11 cellular contexts compared by ENCODE assay signal in the genomic region with DNA sequence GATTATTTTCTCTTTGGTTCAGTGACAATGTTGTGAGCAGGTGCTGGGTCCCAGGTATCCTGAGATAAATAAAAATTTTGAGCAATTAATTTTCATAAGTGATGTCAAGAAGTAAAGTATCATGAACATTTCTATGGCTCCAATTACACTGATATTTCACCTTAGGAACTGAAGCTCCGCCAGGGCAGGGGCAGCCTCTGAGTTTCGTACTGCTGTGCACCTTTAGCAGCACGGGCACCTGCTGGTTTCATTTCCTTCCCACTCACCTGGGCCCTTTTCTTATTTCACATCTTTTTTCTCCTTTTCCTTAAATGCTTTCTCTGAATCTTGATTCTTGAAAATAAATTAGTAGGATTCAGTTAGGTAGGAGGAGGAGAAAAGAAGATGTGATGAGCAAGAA. TPM values are rescaled to one million over a fixed set of nuclear protein-coding genes. Genes with fewer than 3 reads are reported as not detected.
DNase-seq lines count a peak whose midpoint lies in the region; ATAC-seq and TF ChIP-seq lines count a peak whose summit lies in the region.
"Had no signal": no experiment of that assay in that cellular context is flagged by ENCODE, and none has a peak within 500 bp of the region (broad histone marks: within the 10 kb centered on the region; RNA-seq: fewer than 3 reads in every experiment).

No MANE protein-coding gene starts in this region.

- no peak for DNase-seq in Caco-2
- DNase-seq in SK-N-SH, result no peak
- DNase-seq: activated naive CD4-positive, alpha-beta T cell treated with Interleukin-2 at 50 U/mL for 16 hours; NCI-H1048; NCI-H510A treated with DMSO at 0.1 percent for 48 hours had no signal

- H3K9me3 ChIP-seq in Caco-2 (no peaks in the 10 kb centered on the region), Loucy (ENCODE audit: insufficient read depth, low read depth, low read length) (no peaks in the 10 kb centered on the region), SK-N-SH (no peaks in the 10 kb centered on the region)
- H3K9me3 ChIP-seq: tibial artery had no signal

- no peak for TF ChIP-seq RAD21 in SK-N-SH (IDR thresholded peaks at IDR 0.05; ENCODE audit: low read length)

- no peak for TF ChIP-seq EP300 in SK-N-SH (IDR thresholded peaks at IDR 0.05; ENCODE audit: borderline replicate concordance in 1 of 2, low read depth in 1 of 2, low read length in 1 of 2)

- POLR2A ChIA-PET in Caco-2 (lab: Charles Lee), result no interaction called here
- POLR2A ChIA-PET in SK-N-SH (lab: Yijun Ruan, JAX), result no interaction called here

- no peak overlapping the region for H3K9ac ChIP-seq in Loucy (ENCODE audit: low read depth, low read length, poor library complexity, severe bottlenecking)
- H3K9ac ChIP-seq in SK-N-SH, result no peak overlapping the region

- no peak overlapping the region for H3K27ac ChIP-seq in SK-N-SH (ENCODE audit: low read depth in 2 of 2, low read length in 1 of 2)

- H3K79me2 ChIP-seq in Loucy (ENCODE audit: insufficient read depth, low read length), result no peaks in the 10 kb centered on the region
- 0 out of 2 replicates have a peak, but pooled peaks cover 7% of the 10 kb centered on the region for H3K79me2 ChIP-seq in SK-N-SH (ENCODE audit: insufficient read depth)

- H3K27me3 ChIP-seq in Caco-2 (replicated peaks; ENCODE audit: control insufficient read depth, insufficient read depth, low read length), result no peaks in the 10 kb centered on the region
- H3K27me3 ChIP-seq in Loucy (ENCODE audit: insufficient read depth, low read length, poor library complexity, severe bottlenecking), result peaks cover 23% of the 10 kb centered on the region
- no peaks in the 10 kb centered on the region for H3K27me3 ChIP-seq in SK-N-SH (ENCODE audit: insufficient read depth)
- H3K27me3 ChIP-seq: tibial artery had no signal

- BruUV-seq in Caco-2 (replicated peaks; lab: Mats Ljungman, UMichigan), result no TSS peak

- no peaks in the 10 kb centered on the region for H3F3A ChIP-seq in Loucy (ENCODE audit: low read depth)
- peaks cover 5% of the 10 kb centered on the region for H3F3A ChIP-seq in SK-N-SH (replicated peaks; ENCODE audit: insufficient read depth)

- H3K36me3 Mint-ChIP-seq in Caco-2 (ENCODE audit: insufficient read depth, unreplicated experiment) (no peaks in the 10 kb centered on the region), brain (no peaks in the 10 kb centered on the region), nephron (ENCODE audit: low read depth) (no peaks in the 10 kb centered on the region)

- H3K9me2 ChIP-seq in Loucy (replicated peaks; ENCODE audit: low read depth, low read length), result no peaks in the 10 kb centered on the region
- H3K9me2 ChIP-seq in SK-N-SH, result no peaks in the 10 kb centered on the region

- intact Hi-C loops in Caco-2 (cut with micrococcal nuclease; ENCODE audit: unreplicated experiment), result loop anchor here (1.0 kb wide), 2 partner anchors 7 to 63 kb away; a partner anchor contains a TSS

- H3K4me1 Mint-ChIP-seq in Caco-2 (ENCODE audit: low read depth, unreplicated experiment) (peaks cover 10% of the 10 kb centered on the region), brain (peaks cover 22% of the 10 kb centered on the region), nephron (peaks cover 5% of the 10 kb centered on the region)

- H3K36me3 ChIP-seq in Caco-2 (ENCODE audit: control insufficient read depth, insufficient read depth, low read length) (no peaks in the 10 kb centered on the region), Loucy (ENCODE audit: insufficient read depth, low read length) (no peaks in the 10 kb centered on the region), SK-N-SH (replicated peaks in 1 of 2; ENCODE audit: control insufficient read depth in 1 of 2, insufficient read depth in 2 of 2, low read length in 1 of 2) (no peaks in the 10 kb centered on the region)
- H3K36me3 ChIP-seq: tibial artery had no signal

- H4K20me1 ChIP-seq in Loucy (ENCODE audit: insufficient read depth, low read length, poor library complexity, severe bottlenecking) (no peaks in the 10 kb centered on the region), SK-N-SH (ENCODE audit: insufficient read depth) (no peaks in the 10 kb centered on the region)

- H3K27me3 Mint-ChIP-seq in Caco-2 (ENCODE audit: insufficient read depth, unreplicated experiment) (peaks cover 6% of the 10 kb centered on the region), brain (peaks cover 23% of the 10 kb centered on the region), nephron (ENCODE audit: low read depth) (peaks cover 21% of the 10 kb centered on the region)

- H3K4me3 Mint-ChIP-seq in Caco-2 (ENCODE audit: unreplicated experiment), result peak overlapping the region; percentile 94
- H3K4me3 Mint-ChIP-seq in brain, result peak overlapping the region; percentile 89 to 97 (median 93)
- peak overlapping the region; percentile 90 to 94 (median 90) for H3K4me3 Mint-ChIP-seq in nephron

- WGBS in SK-N-SH (ENCODE audit: low lambda C conversion rate), result 61% methylated on average over 3 of the region's 3 CpGs

- H3K4me2 ChIP-seq in Loucy (ENCODE audit: low read depth, low read length, poor library complexity, severe bottlenecking) (peak overlapping the region; percentile 84), SK-N-SH (no peak overlapping the region)

- H3K9me3 Mint-ChIP-seq in Caco-2 (ENCODE audit: unreplicated experiment) (no peaks in the 10 kb centered on the region), brain (no peaks in the 10 kb centered on the region), nephron (no peaks in the 10 kb centered on the region)

- peak overlapping the region; percentile 69 for H3K27ac Mint-ChIP-seq in Caco-2 (ENCODE audit: unreplicated experiment)
- H3K27ac Mint-ChIP-seq in brain, result peak overlapping the region in 1 of 5 experiments; percentile 35
- peak overlapping the region in 1 of 3 experiments; percentile 29 for H3K27ac Mint-ChIP-seq in nephron

- CTCF ChIA-PET in Caco-2 (lab: Charles Lee) (interaction anchor here (1.0 to 1.5 kb wide), 2 partner anchors 8 to 191 kb away, joined by 5 to 8 read pairs; a partner anchor contains a TSS), SK-N-SH (lab: Yijun Ruan, JAX) (no interaction called here)

- H3K4me3 ChIP-seq in Caco-2 (ENCODE audit: low read depth, low read length) (no peak overlapping the region), Loucy (ENCODE audit: low read length, poor library complexity, severe bottlenecking) (no peak overlapping the region), SK-N-SH (ENCODE audit: low read depth in 2 of 2, low read length in 1 of 2) (no peak overlapping the region)

- TF ChIP-seq CTCF in Caco-2 (IDR thresholded peaks at IDR 0.05; ENCODE audit: insufficient read depth in 1 of 2, low read depth in 1 of 2, low read length in 1 of 2, severe bottlenecking in 1 of 2, unreplicated experiment in 1 of 2) (no peak), Loucy (conservative IDR thresholded peaks at IDR 0.05; ENCODE audit: low read length) (no peak), brain (conservative IDR thresholded peaks at IDR 0.05) (no peak), nephron (IDR thresholded peaks at IDR 0.05; ENCODE audit: unreplicated experiment in 3 of 3) (no peak), SK-N-SH (IDR thresholded peaks at IDR 0.05) (no peak)

- ATAC-seq in HG03108 (IDR thresholded peaks at IDR 0.05; ENCODE audit: unreplicated experiment) (no peak), HG02938 (IDR thresholded peaks at IDR 0.05; ENCODE audit: unreplicated experiment) (no peak)

- H2AFZ ChIP-seq in Loucy (ENCODE audit: low read length) (peak overlapping the region; percentile 81; the same call in 1 of the 2 replicates), SK-N-SH (ENCODE audit: low read depth) (no peak overlapping the region)

- no peaks in the 10 kb centered on the region for H3K4me1 ChIP-seq in Caco-2
- peaks cover 9% of the 10 kb centered on the region for H3K4me1 ChIP-seq in Loucy (ENCODE audit: insufficient read depth, low read length, poor library complexity, severe bottlenecking)
- peaks cover 4 to 14% of the 10 kb centered on the region in 2 experiments; a peak in 2 of 4 replicates for H3K4me1 ChIP-seq in SK-N-SH (ENCODE audit: control insufficient read depth in 1 of 2, insufficient read depth in 2 of 2, low read depth in 1 of 2, low read length in 1 of 2)

TF ChIP-seq in SK-N-SH, 30 proteins besides CTCF, POLR2A, EP300 and RAD21:
- TF ChIP-seq YY1 (IDR thresholded peaks at IDR 0.05; ENCODE audit: low read depth) (no peak), GATA2 (CRISPR knock-in tag; IDR thresholded peaks at IDR 0.05) (no peak), NFIC (IDR thresholded peaks at IDR 0.05; ENCODE audit: borderline replicate concordance) (no peak), NRF1 (IDR thresholded peaks at IDR 0.05; ENCODE audit: low read depth, low read length) (no peak), FOSL2 (IDR thresholded peaks at IDR 0.05; ENCODE audit: borderline replicate concordance, low read depth) (no peak), RFX5 (IDR thresholded peaks at IDR 0.05; ENCODE audit: low read length) (no peak)
- TF ChIP-seq, protein P1, sequence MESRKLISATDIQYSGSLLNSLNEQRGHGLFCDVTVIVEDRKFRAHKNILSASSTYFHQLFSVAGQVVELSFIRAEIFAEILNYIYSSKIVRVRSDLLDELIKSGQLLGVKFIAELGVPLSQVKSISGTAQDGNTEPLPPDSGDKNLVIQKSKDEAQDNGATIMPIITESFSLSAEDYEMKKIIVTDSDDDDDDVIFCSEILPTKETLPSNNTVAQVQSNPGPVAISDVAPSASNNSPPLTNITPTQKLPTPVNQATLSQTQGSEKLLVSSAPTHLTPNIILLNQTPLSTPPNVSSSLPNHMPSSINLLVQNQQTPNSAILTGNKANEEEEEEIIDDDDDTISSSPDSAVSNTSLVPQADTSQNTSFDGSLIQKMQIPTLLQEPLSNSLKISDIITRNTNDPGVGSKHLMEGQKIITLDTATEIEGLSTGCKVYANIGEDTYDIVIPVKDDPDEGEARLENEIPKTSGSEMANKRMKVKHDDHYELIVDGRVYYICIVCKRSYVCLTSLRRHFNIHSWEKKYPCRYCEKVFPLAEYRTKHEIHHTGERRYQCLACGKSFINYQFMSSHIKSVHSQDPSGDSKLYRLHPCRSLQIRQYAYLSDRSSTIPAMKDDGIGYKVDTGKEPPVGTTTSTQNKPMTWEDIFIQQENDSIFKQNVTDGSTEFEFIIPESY (IDR thresholded peaks at IDR 0.05; ENCODE audit: borderline replicate concordance, low read depth), result no peak
- TF ChIP-seq, protein P2, sequence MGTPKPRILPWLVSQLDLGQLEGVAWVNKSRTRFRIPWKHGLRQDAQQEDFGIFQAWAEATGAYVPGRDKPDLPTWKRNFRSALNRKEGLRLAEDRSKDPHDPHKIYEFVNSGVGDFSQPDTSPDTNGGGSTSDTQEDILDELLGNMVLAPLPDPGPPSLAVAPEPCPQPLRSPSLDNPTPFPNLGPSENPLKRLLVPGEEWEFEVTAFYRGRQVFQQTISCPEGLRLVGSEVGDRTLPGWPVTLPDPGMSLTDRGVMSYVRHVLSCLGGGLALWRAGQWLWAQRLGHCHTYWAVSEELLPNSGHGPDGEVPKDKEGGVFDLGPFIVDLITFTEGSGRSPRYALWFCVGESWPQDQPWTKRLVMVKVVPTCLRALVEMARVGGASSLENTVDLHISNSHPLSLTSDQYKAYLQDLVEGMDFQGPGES (IDR thresholded peaks at IDR 0.05; ENCODE audit: low read depth, low read length), result no peak

RNA-seq across cellular contexts. Expression of a gene that starts 1.2 kb away (rescaled TPM):
- total RNA-seq in Caco-2 (2022), result 5.1 and 6.2 TPM in 2 replicates
- 2.1 TPM for polyA plus RNA-seq in brain (ENCODE audit: insufficient read depth, low read depth, low replicate concordance)
- 7.6 and 10.8 TPM in 2 replicates for polyA plus RNA-seq in SK-N-SH (2012; rRNA removed)
- 8.2 and 8.7 TPM in 2 replicates for polyA plus RNA-seq in SK-N-SH (2012; cell fraction: cytosol; rRNA removed)
- polyA plus RNA-seq in SK-N-SH (2012; cell fraction: nucleus; rRNA removed), result 3.6 and 10.1 TPM in 2 replicates
